Comparison of ENCODE assay signal across 8 cellular contexts in the genomic region with DNA sequence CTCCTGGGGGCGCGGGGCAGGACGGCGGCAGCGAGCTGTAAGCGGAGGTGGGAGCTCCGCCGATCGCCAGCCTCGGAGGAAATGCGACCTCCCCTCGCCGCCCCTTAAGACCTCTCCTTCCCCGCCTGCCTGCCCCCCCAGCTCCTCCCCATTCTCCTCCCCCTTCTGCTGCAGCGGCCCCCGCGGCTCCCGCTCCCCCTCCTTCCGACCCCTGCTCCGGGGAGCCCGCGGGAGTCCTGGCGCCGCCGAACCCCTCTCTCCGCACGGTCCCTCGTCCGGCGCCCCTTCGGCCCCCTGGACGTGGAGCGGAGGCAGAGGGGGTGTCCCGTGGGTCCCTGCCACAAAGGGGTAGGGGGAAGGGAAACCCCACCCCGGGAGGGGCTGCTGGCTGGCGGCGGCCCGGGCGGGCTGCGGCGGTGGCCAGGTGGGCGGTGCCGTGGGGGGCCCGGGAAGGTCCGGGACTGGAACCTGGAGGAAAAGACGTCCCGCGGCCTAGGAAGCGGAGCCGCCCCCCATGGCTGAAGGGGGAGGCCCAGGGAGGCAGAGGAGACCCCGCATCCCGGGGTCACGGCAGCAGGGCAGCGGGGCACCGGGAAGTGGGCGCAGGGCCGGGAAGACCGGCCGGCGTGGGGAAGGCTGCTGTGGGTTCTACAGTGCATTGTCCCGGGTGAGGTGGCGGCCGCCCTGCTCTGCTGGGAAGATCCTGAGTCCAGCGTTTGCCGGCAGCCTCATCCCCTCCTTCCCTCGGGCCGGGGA. TPM values are rescaled to one million over a fixed set of nuclear protein-coding genes. Genes with fewer than 3 reads are reported as not detected.
A peak's percentile ranks its signal among the peaks of the same experiment; 100 is the strongest.
DNase-seq lines count a peak whose midpoint lies in the region; ATAC-seq and TF ChIP-seq lines count a peak whose summit lies in the region.

A gene with protein sequence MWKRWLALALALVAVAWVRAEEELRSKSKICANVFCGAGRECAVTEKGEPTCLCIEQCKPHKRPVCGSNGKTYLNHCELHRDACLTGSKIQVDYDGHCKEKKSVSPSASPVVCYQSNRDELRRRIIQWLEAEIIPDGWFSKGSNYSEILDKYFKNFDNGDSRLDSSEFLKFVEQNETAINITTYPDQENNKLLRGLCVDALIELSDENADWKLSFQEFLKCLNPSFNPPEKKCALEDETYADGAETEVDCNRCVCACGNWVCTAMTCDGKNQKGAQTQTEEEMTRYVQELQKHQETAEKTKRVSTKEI (minus strand): TSS at position 79 of the 756 bp plus-strand sequence. CDS start 246 bp downstream, outside the sequence.

- H3K27ac ChIP-seq in HUES6 (ENCODE audit: low read depth, low read length) = peak within 1 kb of the TSS; percentile 90

- CTCF ChIA-PET in MCF 10A (lab: Yijun Ruan, JAX) = interaction anchor here (0.6 to 1.0 kb wide), 2 partner anchors 34 to 512 kb away, joined by 3 to 4 read pairs; no protein-coding TSS in a partner anchor

- peaks cover 46% of the 10 kb centered on the region for H3K27me3 ChIP-seq in BE2C
- H3K27me3 ChIP-seq in HUES6 (ENCODE audit: control insufficient read depth, insufficient read depth, low read length) = no peaks in the 10 kb centered on the region

- H3K36me3 Mint-ChIP-seq in MCF 10A (ENCODE audit: insufficient read depth, unreplicated experiment) = no peaks in the 10 kb centered on the region

- H3K36me3 ChIP-seq in BE2C = no peaks in the 10 kb centered on the region
- peaks cover 12% of the 10 kb centered on the region for H3K36me3 ChIP-seq in HUES6 (ENCODE audit: control insufficient read depth, insufficient read depth, low read length)

- ATAC-seq in sciatic nerve (peak; percentile 70), GM21515 (IDR thresholded peaks at IDR 0.05; ENCODE audit: unreplicated experiment) (no peak)

- POLR2A ChIA-PET in MCF 10A (lab: Yijun Ruan, JAX) = no interaction called here

- no TSS peak for BruUV-seq in MCF 10A (replicated peaks; lab: Mats Ljungman, UMichigan)

- H3K4me3 Mint-ChIP-seq in MCF 10A (ENCODE audit: unreplicated experiment) = peak within 1 kb of the TSS; percentile 86

- H3K4me1 ChIP-seq in BE2C = no peaks in the 10 kb centered on the region
- H3K4me1 ChIP-seq in HUES6 (ENCODE audit: control insufficient read depth, insufficient read depth, low read length) = peaks cover 41% of the 10 kb centered on the region

- H3K9me3 Mint-ChIP-seq in MCF 10A (ENCODE audit: unreplicated experiment) = no peaks in the 10 kb centered on the region

- H3K27me3 Mint-ChIP-seq in MCF 10A (ENCODE audit: insufficient read depth, unreplicated experiment) = no peaks in the 10 kb centered on the region

- H3K9me3 ChIP-seq in BE2C (no peaks in the 10 kb centered on the region), HUES6 (ENCODE audit: control insufficient read depth, insufficient read depth, low read depth, low read length) (no peaks in the 10 kb centered on the region), iPS-18c (ENCODE audit: control insufficient read depth, insufficient read depth, low read length) (no peaks in the 10 kb centered on the region)

- peak within 1 kb of the TSS; percentile 90 for H3K9ac ChIP-seq in HUES6 (ENCODE audit: low read length)

- intact Hi-C loops in MCF 10A (cut with micrococcal nuclease) (loop anchor here (1.0 to 2.0 kb wide), 2 partner anchors 46 to 56 kb away; no protein-coding TSS in a partner anchor), sciatic nerve (cut with DNase I) (no loop called here)

- H3K4me3 ChIP-seq in BE2C (ENCODE audit: low read depth, low read length) (peak within 1 kb of the TSS; percentile 57), HUES6 (ENCODE audit: low read depth, low read length) (peak within 1 kb of the TSS; percentile 87), iPS-18c (ENCODE audit: insufficient read depth, low read depth, low read length) (peak within 1 kb of the TSS; percentile 95)

- peaks cover 15% of the 10 kb centered on the region for H3K4me1 Mint-ChIP-seq in MCF 10A (ENCODE audit: insufficient read depth, unreplicated experiment)

- H3K27ac Mint-ChIP-seq in MCF 10A (ENCODE audit: low read depth, unreplicated experiment) = peak within 1 kb of the TSS; percentile 90

- no peak for TF ChIP-seq CTCF in BE2C (IDR thresholded peaks at IDR 0.05; ENCODE audit: low read depth, low read length)
- TF ChIP-seq CTCF in MCF 10A (IDR thresholded peaks at IDR 0.05; ENCODE audit: unreplicated experiment) = no peak

- DNase-seq in BE2C (no peak), MCF 10A (ENCODE audit: unreplicated experiment) (no peak), sciatic nerve (ENCODE audit: low spot score) (peak; percentile 85), COR-L47 (lab: John Stamatoyannopoulos, UW) (no peak), GF-D8 (lab: John Stamatoyannopoulos, UW) (no peak)

RNA-seq across cellular contexts. Expression of the gene that starts here (rescaled TPM):
- polyA plus RNA-seq in BE2C (2012; ENCODE audit: insufficient read depth, insufficient read length, low read depth) = 0.28 TPM
- total RNA-seq in MCF 10A (2022) (49.4 and 56.4 TPM in 2 replicates), sciatic nerve (480 TPM)
